ENCODE assay signal across 18 cellular contexts in genomic region chr12:102438823-102439205, GRCh38. TPM values are rescaled to one million over a fixed set of nuclear protein-coding genes. Genes with fewer than 3 reads are reported as not detected.
DNase-seq lines count a peak whose midpoint lies in the region; FAIRE-seq and TF ChIP-seq lines count a peak whose summit lies in the region.
"Had no signal": no experiment of that assay in that cellular context is flagged by ENCODE, and none has a peak within 500 bp of the region (broad histone marks: within the 10 kb centered on the region; RNA-seq: fewer than 3 reads in every experiment).

No MANE protein-coding gene starts in this region.

- H3K4me3 ChIP-seq in fibroblast of villous mesenchyme (ENCODE audit: low read depth, low read length) = no peak overlapping the region
- no peak overlapping the region for H3K4me3 ChIP-seq in subcutaneous abdominal adipose tissue (ENCODE audit: low read depth in 1 of 5, low read length in 5 of 5)

- H3K27me3 ChIP-seq in subcutaneous abdominal adipose tissue (ENCODE audit: control insufficient read depth in 5 of 5, insufficient read depth in 4 of 5, low read length in 5 of 5) = no peaks in the 10 kb centered on the region

- no peak for TF ChIP-seq POLR2A in GM12892 (IDR thresholded peaks at IDR 0.05; ENCODE audit: low read depth, low read length)

- H3K36me3 ChIP-seq in subcutaneous abdominal adipose tissue (ENCODE audit: control insufficient read depth in 5 of 5, insufficient read depth in 5 of 5, low read length in 5 of 5) = peaks cover 0 to 6% (median 3%) of the 10 kb centered on the region in 5 donors

- peak overlapping the region; percentile 40 for H3K27ac ChIP-seq in subcutaneous abdominal adipose tissue (ENCODE audit: low read depth, low read length)
- H3K27ac ChIP-seq: RWPE1 had no signal

- no peak for TF ChIP-seq CTCF in fibroblast of villous mesenchyme (IDR thresholded peaks at IDR 0.05; ENCODE audit: insufficient read depth, low read depth, low read length)

- H3K4me1 ChIP-seq in subcutaneous abdominal adipose tissue (ENCODE audit: control insufficient read depth in 5 of 5, insufficient read depth in 5 of 5, low read length in 5 of 5) = peaks cover 0 to 28% (median 17%) of the 10 kb centered on the region in 5 donors

- no peaks in the 10 kb centered on the region for H3K9me3 ChIP-seq in subcutaneous abdominal adipose tissue (ENCODE audit: control insufficient read depth in 5 of 5, low read length in 5 of 5)

- FAIRE-seq in GM12892 (lab: Jason Lieb, UNC) = peak; percentile 24
- FAIRE-seq: GM19239 had no signal

- no peak for DNase-seq in GM12892 (ENCODE audit: insufficient read length)
- peak; percentile 9 for DNase-seq in amniotic epithelial cell (ENCODE audit: low read depth)
- peak; percentile 36 for DNase-seq in fibroblast of villous mesenchyme (ENCODE audit: low read depth)
- no peak for DNase-seq in NCI-H446 treated with DMSO at 0.1 percent for 48 hours (lab: John Stamatoyannopoulos, UW)
- no peak for DNase-seq in dedifferentiated amniotic fluid mesenchymal stem cell (ENCODE audit: extremely low spot score)
- no peak for DNase-seq in activated T-cell treated with anti-CD3 and anti-CD28 coated beads, Interleukin-2, amount 50 U/mL, for 1 hour
- DNase-seq: C1 segment of cervical spinal cord, DMS 273 treated with DMSO at 0.1 percent for 48 hours, H7, NCI-H187, NCI-H748 treated with DMSO at 0.1 percent for 48 hours, PC-3 had no signal

- H3K9ac ChIP-seq in subcutaneous abdominal adipose tissue (ENCODE audit: low read length in 5 of 5) = peak overlapping the region in 1 of 5 donors; percentile 12

RNA-seq across cellular contexts. Expression of gene IGF1, which starts 41.5 kb away (rescaled TPM):
- polyA plus RNA-seq in GM12892 (2012; ENCODE audit: missing spikeins) = 13.9 TPM
- under 0.01 and 0.64 TPM in 2 replicates for total RNA-seq in fibroblast of villous mesenchyme
- total RNA-seq: Daoy, H7, HT-29, NCI-H460, PC-3 had no signal

Comparison
In these comparisons a context has a peak if more than half of its experiments do, and no peak if none do; other contexts are left out.
1. DNase-seq: peak in amniotic epithelial cell (single experiment) and fibroblast of villous mesenchyme (single experiment); none in GM12892 (single experiment), NCI-H446 treated with DMSO at 0.1 percent for 48 hours (single experiment), dedifferentiated amniotic fluid mesenchymal stem cell (single experiment) and activated T-cell treated with anti-CD3 and anti-CD28 coated beads, Interleukin-2, amount 50 U/mL, for 1 hour (single experiment).